1 cellular context compared by ENCODE assay signal in the genomic region with DNA sequence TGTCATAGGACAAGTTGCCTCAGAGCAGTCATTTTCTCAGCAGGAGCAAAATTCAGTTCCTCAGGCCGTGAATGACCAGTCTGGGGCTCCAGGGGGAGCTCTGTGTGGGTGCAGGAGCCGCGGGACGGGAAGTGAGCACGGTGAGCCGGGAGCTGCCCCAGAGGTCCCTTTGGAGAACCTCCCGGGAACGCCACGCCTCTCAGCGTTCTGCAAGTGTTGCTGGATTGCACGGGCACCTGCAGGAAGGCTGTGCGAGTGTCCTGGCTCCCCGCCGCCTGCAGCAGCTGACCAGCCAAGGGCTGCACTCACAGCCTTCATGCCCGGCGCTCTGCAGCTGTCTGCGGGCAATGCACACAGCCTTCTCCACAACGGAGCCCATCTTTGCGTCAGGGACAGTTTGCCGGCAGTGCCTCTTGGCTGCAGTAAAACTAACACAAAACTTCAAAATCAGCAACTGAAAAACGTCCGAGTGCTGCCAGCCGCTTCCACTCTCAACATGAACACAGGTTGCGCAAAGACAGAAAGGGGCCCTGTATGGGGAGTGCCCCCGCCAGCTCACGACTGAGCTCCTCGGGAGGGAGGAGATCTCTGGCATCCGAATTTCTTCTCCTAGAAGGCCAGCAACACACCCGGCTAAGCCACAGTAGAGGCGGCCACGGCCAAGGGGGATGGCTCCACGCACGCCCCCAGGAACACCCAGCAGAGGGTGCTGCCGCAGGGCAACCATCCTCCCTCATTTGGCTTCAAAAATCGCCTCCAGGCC.
TF ChIP-seq lines count a peak whose summit lies in the region.

No MANE protein-coding gene starts in this region.

TF ChIP-seq in K562, 482 proteins besides CTCF, POLR2A, EP300 and RAD21 (continues in another document):
- TF ChIP-seq SNIP1 (IDR thresholded peaks at IDR 0.05; ENCODE audit: low read depth) (no peak), CSDE1 (IDR thresholded peaks at IDR 0.05) (no peak), POLR2AphosphoS5 (IDR thresholded peaks at IDR 0.05; ENCODE audit: control insufficient read depth, insufficient read depth, low read depth, low read length) (no peak), KLF13 (tag; IDR thresholded peaks at IDR 0.05; ENCODE audit: borderline replicate concordance, low read depth) (no peak), MAX (CRISPR knock-in tag; IDR thresholded peaks at IDR 0.05) (no peak), NCOA4 (IDR thresholded peaks at IDR 0.05; ENCODE audit: partially characterized antibody) (no peak), TCF3 (CRISPR knock-in tag; IDR thresholded peaks at IDR 0.05) (no peak), ZBTB33 (CRISPR knock-in tag; IDR thresholded peaks at IDR 0.05) (peak; percentile 65), MLX (CRISPR knock-in tag; conservative IDR thresholded peaks at IDR 0.05) (no peak), SPI1 (IDR thresholded peaks at IDR 0.05; ENCODE audit: borderline replicate concordance, low read depth, low read length) (peak; percentile 56; the same call in 1 of the 2 replicates), E2F5 (CRISPR knock-in tag; IDR thresholded peaks at IDR 0.05) (no peak), KDM1A (IDR thresholded peaks at IDR 0.05) (no peak), TAL1 (IDR thresholded peaks at IDR 0.05) (no peak), ZNF263 (CRISPR knock-in tag; IDR thresholded peaks at IDR 0.05; ENCODE audit: borderline replicate concordance) (peak; percentile 48; the same call in 1 of the 2 replicates), GTF2F1 (IDR thresholded peaks at IDR 0.05; ENCODE audit: low read depth, low read length) (no peak), ZSCAN32 (CRISPR knock-in tag; IDR thresholded peaks at IDR 0.05) (no peak), NR2C2 (CRISPR knock-in tag; IDR thresholded peaks at IDR 0.05) (no peak), NR2C2 (tag; IDR thresholded peaks at IDR 0.05) (no peak), FOXP1 (CRISPR knock-in tag; IDR thresholded peaks at IDR 0.05) (no peak), MITF (IDR thresholded peaks at IDR 0.05) (no peak), SMARCA4 (IDR thresholded peaks at IDR 0.05) (no peak), ZNF280B (CRISPR knock-in tag; IDR thresholded peaks at IDR 0.05) (no peak), RB1 (IDR thresholded peaks at IDR 0.05; ENCODE audit: low read depth) (peak; percentile 44; the same call in 1 of the 2 replicates), ZBTB34 (CRISPR knock-in tag; IDR thresholded peaks at IDR 0.05) (no peak), EHMT2 (IDR thresholded peaks at IDR 0.05) (no peak), SMC3 (conservative IDR thresholded peaks at IDR 0.05; ENCODE audit: insufficient read depth, low read depth, low read length) (peak; percentile 57)
- TF ChIP-seq, protein P1, sequence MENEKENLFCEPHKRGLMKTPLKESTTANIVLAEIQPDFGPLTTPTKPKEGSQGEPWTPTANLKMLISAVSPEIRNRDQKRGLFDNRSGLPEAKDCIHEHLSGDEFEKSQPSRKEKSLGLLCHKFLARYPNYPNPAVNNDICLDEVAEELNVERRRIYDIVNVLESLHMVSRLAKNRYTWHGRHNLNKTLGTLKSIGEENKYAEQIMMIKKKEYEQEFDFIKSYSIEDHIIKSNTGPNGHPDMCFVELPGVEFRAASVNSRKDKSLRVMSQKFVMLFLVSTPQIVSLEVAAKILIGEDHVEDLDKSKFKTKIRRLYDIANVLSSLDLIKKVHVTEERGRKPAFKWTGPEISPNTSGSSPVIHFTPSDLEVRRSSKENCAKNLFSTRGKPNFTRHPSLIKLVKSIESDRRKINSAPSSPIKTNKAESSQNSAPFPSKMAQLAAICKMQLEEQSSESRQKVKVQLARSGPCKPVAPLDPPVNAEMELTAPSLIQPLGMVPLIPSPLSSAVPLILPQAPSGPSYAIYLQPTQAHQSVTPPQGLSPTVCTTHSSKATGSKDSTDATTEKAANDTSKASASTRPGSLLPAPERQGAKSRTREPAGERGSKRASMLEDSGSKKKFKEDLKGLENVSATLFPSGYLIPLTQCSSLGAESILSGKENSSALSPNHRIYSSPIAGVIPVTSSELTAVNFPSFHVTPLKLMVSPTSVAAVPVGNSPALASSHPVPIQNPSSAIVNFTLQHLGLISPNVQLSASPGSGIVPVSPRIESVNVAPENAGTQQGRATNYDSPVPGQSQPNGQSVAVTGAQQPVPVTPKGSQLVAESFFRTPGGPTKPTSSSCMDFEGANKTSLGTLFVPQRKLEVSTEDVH (IDR thresholded peaks at IDR 0.05; ENCODE audit: low read depth, partially characterized antibody): no peak
- TF ChIP-seq, protein P2, sequence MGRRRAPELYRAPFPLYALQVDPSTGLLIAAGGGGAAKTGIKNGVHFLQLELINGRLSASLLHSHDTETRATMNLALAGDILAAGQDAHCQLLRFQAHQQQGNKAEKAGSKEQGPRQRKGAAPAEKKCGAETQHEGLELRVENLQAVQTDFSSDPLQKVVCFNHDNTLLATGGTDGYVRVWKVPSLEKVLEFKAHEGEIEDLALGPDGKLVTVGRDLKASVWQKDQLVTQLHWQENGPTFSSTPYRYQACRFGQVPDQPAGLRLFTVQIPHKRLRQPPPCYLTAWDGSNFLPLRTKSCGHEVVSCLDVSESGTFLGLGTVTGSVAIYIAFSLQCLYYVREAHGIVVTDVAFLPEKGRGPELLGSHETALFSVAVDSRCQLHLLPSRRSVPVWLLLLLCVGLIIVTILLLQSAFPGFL (CRISPR knock-in tag; IDR thresholded peaks at IDR 0.05): no peak
- TF ChIP-seq, protein P3, sequence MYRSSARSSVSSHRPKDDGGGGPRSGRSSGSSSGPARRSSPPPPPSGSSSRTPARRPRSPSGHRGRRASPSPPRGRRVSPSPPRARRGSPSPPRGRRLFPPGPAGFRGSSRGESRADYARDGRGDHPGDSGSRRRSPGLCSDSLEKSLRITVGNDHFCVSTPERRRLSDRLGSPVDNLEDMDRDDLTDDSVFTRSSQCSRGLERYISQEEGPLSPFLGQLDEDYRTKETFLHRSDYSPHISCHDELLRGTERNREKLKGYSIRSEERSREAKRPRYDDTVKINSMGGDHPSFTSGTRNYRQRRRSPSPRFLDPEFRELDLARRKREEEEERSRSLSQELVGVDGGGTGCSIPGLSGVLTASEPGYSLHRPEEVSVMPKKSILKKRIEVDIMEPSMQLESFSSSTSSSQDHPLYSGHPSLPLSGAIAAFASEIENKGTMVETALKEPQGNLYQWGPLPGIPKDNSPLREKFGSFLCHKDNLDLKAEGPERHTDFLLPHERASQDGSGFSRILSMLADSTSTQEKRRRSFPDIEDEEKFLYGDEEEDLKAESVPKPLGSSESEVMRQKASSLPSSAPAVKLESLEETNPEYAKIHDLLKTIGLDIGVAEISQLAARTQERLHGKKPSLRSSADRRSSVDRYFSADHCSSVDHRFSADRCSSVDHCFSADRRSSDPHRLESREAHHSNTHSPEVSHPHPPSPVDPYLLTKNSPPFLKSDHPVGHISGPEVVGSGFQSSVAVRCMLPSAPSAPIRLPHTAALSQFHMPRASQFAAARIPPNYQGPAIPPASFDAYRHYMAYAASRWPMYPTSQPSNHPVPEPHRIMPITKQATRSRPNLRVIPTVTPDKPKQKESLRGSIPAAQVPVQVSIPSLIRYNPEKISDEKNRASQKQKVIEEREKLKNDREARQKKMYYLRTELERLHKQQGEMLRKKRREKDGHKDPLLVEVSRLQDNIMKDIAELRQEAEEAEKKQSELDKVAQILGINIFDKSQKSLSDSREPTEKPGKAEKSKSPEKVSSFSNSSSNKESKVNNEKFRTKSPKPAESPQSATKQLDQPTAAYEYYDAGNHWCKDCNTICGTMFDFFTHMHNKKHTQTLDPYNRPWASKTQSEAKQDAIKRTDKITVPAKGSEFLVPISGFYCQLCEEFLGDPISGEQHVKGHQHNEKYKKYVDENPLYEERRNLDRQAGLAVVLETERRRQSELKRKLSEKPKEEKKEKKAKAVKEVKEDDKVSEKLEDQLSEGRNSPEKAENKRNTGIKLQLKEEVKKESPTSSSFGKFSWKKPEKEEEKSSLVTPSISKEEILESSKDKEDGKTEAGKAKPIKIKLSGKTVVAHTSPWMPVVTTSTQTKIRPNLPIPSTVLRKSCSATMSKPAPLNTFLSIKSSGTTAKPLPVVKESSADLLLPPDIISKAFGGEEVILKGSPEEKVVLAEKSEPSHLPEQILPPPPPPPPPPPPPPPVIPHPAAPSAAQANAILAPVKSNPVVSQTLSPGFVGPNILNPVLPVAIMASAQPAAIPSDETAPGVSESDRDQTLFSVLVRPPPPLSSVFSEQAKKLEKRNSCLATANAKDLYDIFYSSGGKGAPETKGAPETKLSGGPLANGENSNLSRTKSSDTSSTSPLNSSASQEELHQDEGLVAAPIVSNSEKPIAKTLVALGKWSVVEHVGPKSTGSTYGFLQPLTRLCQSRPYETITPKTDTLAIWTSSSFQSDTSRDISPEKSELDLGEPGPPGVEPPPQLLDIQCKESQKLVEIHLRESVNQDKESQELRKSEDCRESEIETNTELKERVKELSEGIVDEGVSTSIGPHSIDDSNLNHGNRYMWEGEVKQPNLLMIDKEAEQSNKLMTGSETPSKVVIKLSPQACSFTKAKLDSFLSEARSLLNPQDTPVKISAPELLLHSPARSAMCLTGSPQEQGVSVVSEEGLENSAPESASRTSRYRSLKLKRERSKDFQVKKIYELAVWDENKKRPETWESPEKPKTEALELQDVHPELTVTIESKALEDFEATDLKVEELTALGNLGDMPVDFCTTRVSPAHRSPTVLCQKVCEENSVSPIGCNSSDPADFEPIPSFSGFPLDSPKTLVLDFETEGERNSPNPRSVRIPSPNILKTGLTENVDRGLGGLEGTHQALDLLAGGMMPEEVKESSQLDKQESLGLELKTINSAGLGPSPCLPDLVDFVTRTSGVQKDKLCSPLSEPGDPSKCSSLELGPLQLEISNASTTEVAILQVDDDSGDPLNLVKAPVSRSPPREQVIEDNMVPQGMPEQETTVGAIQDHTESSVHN (IDR thresholded peaks at IDR 0.05; ENCODE audit: borderline replicate concordance in 1 of 2, low read depth in 1 of 2): no peak
